Comparison of ENCODE assay signal across 8 cellular contexts in the genomic region with DNA sequence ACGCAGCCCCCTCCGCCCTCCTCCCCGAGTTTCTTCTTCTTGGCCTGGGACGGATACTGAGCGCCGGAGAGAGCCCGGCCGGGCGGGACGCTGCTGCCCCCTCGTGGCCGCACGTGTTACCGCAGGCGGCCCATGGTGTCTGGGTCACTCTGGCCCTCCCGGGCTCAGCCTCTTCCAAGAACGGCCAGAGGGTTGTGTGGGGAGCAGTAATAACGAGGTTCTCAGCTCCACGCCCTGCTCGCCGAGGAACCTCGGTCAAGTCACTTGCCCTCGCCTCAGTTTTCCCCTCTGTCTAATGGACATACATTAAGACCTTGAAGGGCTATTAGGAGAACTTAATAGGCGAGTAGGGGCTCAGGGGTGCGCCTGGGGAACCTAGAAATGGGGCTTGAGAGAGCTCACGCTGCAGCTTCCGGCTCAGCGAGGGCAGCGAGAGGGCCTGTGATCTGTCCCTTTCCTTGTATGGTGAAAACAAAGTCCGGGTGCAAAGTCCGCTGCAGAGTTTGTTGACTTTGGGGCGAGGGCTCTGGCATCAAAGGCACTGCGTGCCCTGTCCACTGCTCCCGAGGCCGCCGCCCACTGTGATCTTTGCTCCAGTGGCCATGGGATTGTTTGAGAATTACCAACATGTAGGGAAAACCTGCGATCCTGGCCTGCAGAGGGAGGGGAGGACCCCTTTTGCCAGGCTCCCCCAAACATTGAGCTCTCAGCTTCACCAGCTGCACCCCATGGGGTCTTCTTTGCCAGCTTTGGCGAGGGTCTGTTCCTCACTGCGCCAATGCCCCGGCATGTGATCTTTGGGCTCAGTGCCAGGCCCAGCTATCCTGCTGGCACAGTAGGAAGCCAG. TPM values are rescaled to one million over a fixed set of nuclear protein-coding genes. Genes with fewer than 3 reads are reported as not detected.
A peak's percentile ranks its signal among the peaks of the same experiment; 100 is the strongest.
DNase-seq lines count a peak whose midpoint lies in the region; ATAC-seq, FAIRE-seq and TF ChIP-seq lines count a peak whose summit lies in the region.

No MANE protein-coding gene starts in this region.

- H3K9ac ChIP-seq in keratinocyte (ENCODE audit: control insufficient read depth, extremely low read depth, insufficient read depth, low read length) = no peak overlapping the region

- DNase-seq in AG10803 (ENCODE audit: low read depth) = peak; percentile 62
- peak; percentile 72 for DNase-seq in GM19240 (ENCODE audit: insufficient read length, low spot score)
- DNase-seq in NCI-H146 treated with DMSO at 0.1 percent for 48 hours (lab: John Stamatoyannopoulos, UW; ENCODE audit: unreplicated experiment) = peak; percentile 25
- DNase-seq in WERI-Rb-1 = peak; percentile 82
- peak; percentile 77 to 81 for DNase-seq in T47D (ENCODE audit: low read depth in 1 of 2, low spot score in 1 of 2)
- peak; percentile 11 for DNase-seq in keratinocyte (ENCODE audit: low read depth, low spot score)
- DNase-seq in stimulated activated CD4-positive, alpha-beta T cell treated with anti-CD3 and anti-CD28 coated beads, Interleukin-15, amount 100 ng/mL, for 48 hours (ENCODE audit: low read depth in 2 of 2) = peak; percentile 44 to 62

- peak overlapping the region; percentile 24; the same call in 1 of the 2 replicates for H3K4me3 ChIP-seq in AG10803 (ENCODE audit: low read length)
- no peak overlapping the region for H3K4me3 ChIP-seq in WERI-Rb-1 (ENCODE audit: low read depth, low read length)
- H3K4me3 ChIP-seq in keratinocyte (ENCODE audit: control insufficient read depth in 2 of 3, extremely low read depth in 1 of 3, insufficient read depth in 2 of 3, low read depth in 1 of 3, low read length in 3 of 3) = no peak overlapping the region

- H3K36me3 ChIP-seq in WERI-Rb-1 = no peaks in the 10 kb centered on the region
- no peaks in the 10 kb centered on the region for H3K36me3 ChIP-seq in keratinocyte (ENCODE audit: control insufficient read depth in 2 of 2, extremely low read depth in 1 of 2, insufficient read depth in 2 of 2, low read length in 2 of 2)

- peaks cover 2% of the 10 kb centered on the region for H3K4me1 ChIP-seq in keratinocyte (ENCODE audit: control insufficient read depth, extremely low read depth, insufficient read depth, low read length)

- ATAC-seq in GM18517 (IDR thresholded peaks at IDR 0.05; ENCODE audit: unreplicated experiment) = no peak

- no peaks in the 10 kb centered on the region for H3K9me1 ChIP-seq in keratinocyte (ENCODE audit: control insufficient read depth, extremely low read depth, insufficient read depth, low read length)

- dilution Hi-C loops in keratinocyte (cut with MboI; ENCODE audit: extremely low pct_ligation_motif_present, low sequenced_read_pairs) = no loop called here

- FAIRE-seq in keratinocyte (lab: Jason Lieb, UNC) = no peak

- no peak overlapping the region for H2AFZ ChIP-seq in keratinocyte (ENCODE audit: control insufficient read depth, low read length)

- H3K27me3 ChIP-seq in WERI-Rb-1 (ENCODE audit: insufficient read depth, low read depth, severe bottlenecking) (no peaks in the 10 kb centered on the region), keratinocyte (ENCODE audit: control insufficient read depth, extremely low read depth, insufficient read depth, low read length) (peaks cover 15% of the 10 kb centered on the region)

- H3K27ac ChIP-seq in WERI-Rb-1 = no peak overlapping the region
- H3K27ac ChIP-seq in keratinocyte (ENCODE audit: control insufficient read depth, insufficient read depth, low read length) = no peak overlapping the region

- H3K9me3 ChIP-seq in WERI-Rb-1 (ENCODE audit: severe bottlenecking) (no peaks in the 10 kb centered on the region), keratinocyte (ENCODE audit: control insufficient read depth, low read depth, low read length) (no peaks in the 10 kb centered on the region)

- H4K20me1 ChIP-seq in keratinocyte (ENCODE audit: control insufficient read depth, extremely low read depth, insufficient read depth, low read length) = no peaks in the 10 kb centered on the region

- TF ChIP-seq CTCF in AG10803 (conservative IDR thresholded peaks at IDR 0.05; ENCODE audit: low read length) (peak; percentile 80), WERI-Rb-1 (IDR thresholded peaks at IDR 0.05; ENCODE audit: low read depth, low read length) (peak; percentile 93), keratinocyte (optimal IDR thresholded peaks at IDR 0.05 in 1 of 3, IDR thresholded peaks at IDR 0.05 in 1 of 3, conservative IDR thresholded peaks at IDR 0.05 in 1 of 3; ENCODE audit: extremely low read depth in 1 of 3, insufficient read depth in 2 of 3, low read length in 3 of 3) (peak; percentile 78 to 99 (median 92))

- no peaks in the 10 kb centered on the region for H3K79me2 ChIP-seq in keratinocyte (ENCODE audit: control insufficient read depth, insufficient read depth, low read length)

- in situ Hi-C loops in T47D (cut with HindIII; ENCODE audit: low pct_unique_long_range_greater_than_20kb, low sequenced_read_pairs) = no loop called here

- H3K4me2 ChIP-seq in keratinocyte (ENCODE audit: control insufficient read depth, extremely low read depth, insufficient read depth, low read depth, low read length) = peak overlapping the region; percentile 41

RNA-seq across cellular contexts. Expression of a gene that starts 14.4 kb away (rescaled TPM):
- polyA plus RNA-seq in keratinocyte = 6.6 to 8.6 TPM (median 8.0 TPM) in 3 replicates
- polyA plus RNA-seq in keratinocyte (2011; ENCODE audit: low read depth) = 13.1 TPM
- polyA plus RNA-seq in keratinocyte (2011; cell fraction: cytosol; rRNA removed) = 2.2 and 7.4 TPM in 2 replicates
- polyA plus RNA-seq in keratinocyte (2011; cell fraction: nucleus; rRNA removed) = 15.3 and 24.0 TPM in 2 replicates
- 11.8 and 23.0 TPM in 2 replicates for polyA plus RNA-seq in keratinocyte (2012; ENCODE audit: low replicate concordance)
- polyA minus RNA-seq in keratinocyte = 16.9 to 44.7 TPM (median 20.8 TPM) in 3 replicates
- polyA minus RNA-seq in keratinocyte (2011; cell fraction: cytosol; rRNA and poly(A)+ RNA removed) = 23.6 TPM
- polyA minus RNA-seq in keratinocyte (2011; cell fraction: nucleus; rRNA and poly(A)+ RNA removed) = 41.5 and 46.4 TPM in 2 replicates

RNA-seq across cellular contexts. Expression of a gene that starts 26.3 kb away (rescaled TPM):
- 28.4 to 32.8 TPM (median 32.2 TPM) in 3 replicates for polyA plus RNA-seq in keratinocyte
- polyA plus RNA-seq in keratinocyte (2011; ENCODE audit: low read depth) = 16.8 TPM
- polyA plus RNA-seq in keratinocyte (2011; cell fraction: cytosol; rRNA removed) = 32.0 and 57.2 TPM in 2 replicates
- polyA plus RNA-seq in keratinocyte (2011; cell fraction: nucleus; rRNA removed) = 41.0 and 60.0 TPM in 2 replicates
- polyA plus RNA-seq in keratinocyte (2012; ENCODE audit: low replicate concordance) = 20.5 and 46.5 TPM in 2 replicates
- polyA minus RNA-seq in keratinocyte = 33.7 to 96.8 TPM (median 35.7 TPM) in 3 replicates
- polyA minus RNA-seq in keratinocyte (2011; cell fraction: cytosol; rRNA and poly(A)+ RNA removed) = 64.5 TPM
- 39.7 and 43.0 TPM in 2 replicates for polyA minus RNA-seq in keratinocyte (2011; cell fraction: nucleus; rRNA and poly(A)+ RNA removed)

Comparison
In these comparisons a context has a peak if more than half of its experiments do, and no peak if none do; other contexts are left out.
1. DNase-seq: peak in every context shown above with its lines; median percentile 82 in WERI-Rb-1; 79 in T47D; 72 in GM19240; 62 in AG10803; 53 in stimulated activated CD4-positive, alpha-beta T cell treated with anti-CD3 and anti-CD28 coated beads, Interleukin-15, amount 100 ng/mL, for 48 hours; 25 in NCI-H146 treated with DMSO at 0.1 percent for 48 hours; 11 in keratinocyte.